ENCODE assay signal across 16 cellular contexts in the genomic region with DNA sequence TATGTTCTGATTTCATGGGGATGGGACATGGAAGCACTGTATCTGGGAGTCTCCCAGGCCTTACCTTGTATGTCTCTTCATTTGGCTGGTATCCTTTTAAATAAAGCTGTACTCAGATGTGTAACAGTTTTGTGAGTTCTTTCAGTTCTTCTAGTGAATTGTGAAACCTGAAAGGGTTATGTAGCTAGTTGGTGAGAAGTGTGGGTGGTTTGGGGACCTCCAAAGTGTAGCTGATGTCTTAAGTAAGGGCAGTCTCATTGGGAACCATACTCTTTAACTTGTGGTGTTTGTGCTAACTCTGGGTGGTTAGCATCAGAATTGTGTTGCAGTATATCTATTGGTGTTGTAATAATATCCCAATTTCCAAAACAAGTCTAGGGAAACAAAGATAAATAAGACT.
DNase-seq lines count a peak whose midpoint lies in the region; ATAC-seq lines count a peak whose summit lies in the region.
"Had no signal": no experiment of that assay in that cellular context is flagged by ENCODE, and none has a peak within 500 bp of the region (broad histone marks: within the 10 kb centered on the region; RNA-seq: fewer than 3 reads in every experiment).

No MANE protein-coding gene starts in this region.

- ATAC-seq in GM18867 (IDR thresholded peaks at IDR 0.05; ENCODE audit: unreplicated experiment) (peak; percentile 53), GM21526 (IDR thresholded peaks at IDR 0.05; ENCODE audit: low FRiP score, unreplicated experiment) (peak; percentile 70), HG02885 (IDR thresholded peaks at IDR 0.05; ENCODE audit: poor library complexity, unreplicated experiment) (peak; percentile 56)
- ATAC-seq in activated CD4-positive, CD25-positive, alpha-beta regulatory T cell treated with anti-CD3 and anti-CD28 coated beads, Interleukin-2, amount 50 U/mL, for 24 hours, result no peak

- no peak for DNase-seq in AG08395 (ENCODE audit: low spot score)
- DNase-seq in NCI-H526 (lab: John Stamatoyannopoulos, UW), result no peak
- DNase-seq in DMS114 treated with DMSO at 0.1 percent for 48 hours (lab: John Stamatoyannopoulos, UW; ENCODE audit: unreplicated experiment), result no peak
- DNase-seq: BE2C; C1 segment of cervical spinal cord; CD4-positive, CD25-positive, alpha-beta regulatory T cell; CD8-positive, alpha-beta memory T cell; COR-L47; DMS 273 treated with DMSO at 0.1 percent for 48 hours; GM23248; Kasumi-1; KG1 had no signal

Comparison
In these comparisons a context has a peak if more than half of its experiments do, and no peak if none do; other contexts are left out.
1. ATAC-seq: peak in GM18867 (single experiment), GM21526 (single experiment) and HG02885 (single experiment); none in activated CD4-positive, CD25-positive, alpha-beta regulatory T cell treated with anti-CD3 and anti-CD28 coated beads, Interleukin-2, amount 50 U/mL, for 24 hours (0 of 2).